8 cellular contexts compared by ENCODE assay signal in genomic region chr4:38889143-38889542, GRCh38. TPM values are rescaled to one million over a fixed set of nuclear protein-coding genes. Genes with fewer than 3 reads are reported as not detected.
A peak's percentile ranks its signal among the peaks of the same experiment; 100 is the strongest.
DNase-seq lines count a peak whose midpoint lies in the region; ATAC-seq, FAIRE-seq and TF ChIP-seq lines count a peak whose summit lies in the region.

No MANE protein-coding gene starts in this region.

- H3K27me3 ChIP-seq in testis (no peaks in the 10 kb centered on the region), tibial artery (no peaks in the 10 kb centered on the region), thyroid gland (no peaks in the 10 kb centered on the region)

- no peak for TF ChIP-seq CTCF in GM12865 (IDR thresholded peaks at IDR 0.05; ENCODE audit: insufficient read depth, low read depth, low read length, missing control alignments)
- no peak for TF ChIP-seq CTCF in omental fat pad (IDR thresholded peaks at IDR 0.05)
- TF ChIP-seq CTCF in testis (IDR thresholded peaks at IDR 0.05): no peak
- TF ChIP-seq CTCF in tibial artery (IDR thresholded peaks at IDR 0.05): no peak
- no peak for TF ChIP-seq CTCF in thyroid gland (IDR thresholded peaks at IDR 0.05)

- 84 to 87% methylated on average over 1 of the region's 1 CpG for WGBS in testis, 2 donors
- 92 to 93% methylated on average over 1 of the region's 1 CpG for WGBS in thyroid gland, 2 donors

- H3K27ac ChIP-seq in caudate nucleus (ENCODE audit: low read depth, low read length): peak overlapping the region; percentile 75
- H3K27ac ChIP-seq in testis: no peak overlapping the region
- H3K27ac ChIP-seq in tibial artery: peak overlapping the region in 1 of 2 donors; percentile 17
- peak overlapping the region in 1 of 3 donors; percentile 6 for H3K27ac ChIP-seq in thyroid gland

- H3K4me1 ChIP-seq in testis: no peaks in the 10 kb centered on the region
- peaks cover 0 to 33% (median 3%) of the 10 kb centered on the region in 4 donors for H3K4me1 ChIP-seq in tibial artery
- H3K4me1 ChIP-seq in thyroid gland: peaks cover 0 to 7% of the 10 kb centered on the region in 2 donors

- H3K36me3 ChIP-seq in testis (ENCODE audit: low read depth, missing control alignments) (no peaks in the 10 kb centered on the region), tibial artery (peaks cover 15 to 23% (median 21%) of the 10 kb centered on the region in 3 donors), thyroid gland (peaks cover 0 to 8% of the 10 kb centered on the region in 2 donors)

- DNase-seq in GM12865 (ENCODE audit: low read depth) (peak; percentile 62), HTR-8/SVneo (ENCODE audit: insufficient read length, low spot score) (peak; percentile 79), caudate nucleus (lab: John Stamatoyannopoulos, UW) (peak in 2 of 61 donors; percentile 27 to 47), omental fat pad (ENCODE audit: low spot score) (no peak), testis (no peak), HUDEP-2 (lab: John Stamatoyannopoulos, UW; ENCODE audit: unreplicated experiment in 76 of 76) (no peak), tibial artery (no peak), thyroid gland (no peak)

- intact Hi-C loops in testis (cut with DNase I; ENCODE audit: low total_unique reads) (no loop called here), tibial artery (cut with DNase I; ENCODE audit: low total_unique reads) (no loop called here), thyroid gland (cut with DNase I) (no loop called here)

- H3K4me3 ChIP-seq in GM12865 (ENCODE audit: low read depth, low read length) (no peak overlapping the region), testis (no peak overlapping the region), tibial artery (no peak overlapping the region), thyroid gland (replicated peaks in 1 of 3) (no peak overlapping the region)

- H3K9me3 ChIP-seq in testis: no peaks in the 10 kb centered on the region
- H3K9me3 ChIP-seq in tibial artery: no peaks in the 10 kb centered on the region
- H3K9me3 ChIP-seq in thyroid gland: no peaks in the 10 kb centered on the region

- no peak for FAIRE-seq in HTR-8/SVneo (lab: Jason Lieb, UNC)

- no peak for TF ChIP-seq POLR2A in testis (IDR thresholded peaks at IDR 0.05)
- TF ChIP-seq POLR2A in thyroid gland (IDR thresholded peaks at IDR 0.05): no peak

- peak; percentile 58 for ATAC-seq in omental fat pad (ENCODE audit: low FRiP score)

RNA-seq across cellular contexts. Expression of gene FAM114A1, which starts 21.5 kb away (rescaled TPM):
- total RNA-seq in omental fat pad (100 to 1,000 TPM in 2 of 4 donors, 10 to 100 TPM in 2; 59.8 to 132 (median 103) TPM), testis (10 to 100 TPM; 76.5 to 96.2 TPM), thyroid gland (100 to 1,000 TPM in 3 of 4 donors, 10 to 100 TPM in 1; 80.1 to 144 (median 110) TPM)
- polyA plus RNA-seq in testis (ENCODE audit: insufficient read depth, low read depth, low replicate concordance): 30.9 TPM

RNA-seq across cellular contexts. Expression of gene TLR6, which starts 32.5 kb away (rescaled TPM):
- total RNA-seq in omental fat pad (1 to 10 TPM; 4.6 to 9.6 (median 7.1) TPM), testis (1 to 10 TPM in 1 of 2 donors, under 1 TPM in 1; 0.47 to 1.2 TPM), thyroid gland (1 to 10 TPM; 1.4 to 3.0 (median 1.8) TPM)
- 1.8 TPM for polyA plus RNA-seq in testis (ENCODE audit: insufficient read depth, low read depth, low replicate concordance)

Comparison
In these comparisons a context has a peak if more than half of its experiments do, and no peak if none do; other contexts are left out.
1. DNase-seq: peak in GM12865 (single experiment) and HTR-8/SVneo (single experiment); none in omental fat pad (single experiment), testis (single experiment), HUDEP-2 (0 of 76), tibial artery (0 of 2) and thyroid gland (0 of 2).